ENCODE assay signal across 22 cellular contexts in the genomic region with DNA sequence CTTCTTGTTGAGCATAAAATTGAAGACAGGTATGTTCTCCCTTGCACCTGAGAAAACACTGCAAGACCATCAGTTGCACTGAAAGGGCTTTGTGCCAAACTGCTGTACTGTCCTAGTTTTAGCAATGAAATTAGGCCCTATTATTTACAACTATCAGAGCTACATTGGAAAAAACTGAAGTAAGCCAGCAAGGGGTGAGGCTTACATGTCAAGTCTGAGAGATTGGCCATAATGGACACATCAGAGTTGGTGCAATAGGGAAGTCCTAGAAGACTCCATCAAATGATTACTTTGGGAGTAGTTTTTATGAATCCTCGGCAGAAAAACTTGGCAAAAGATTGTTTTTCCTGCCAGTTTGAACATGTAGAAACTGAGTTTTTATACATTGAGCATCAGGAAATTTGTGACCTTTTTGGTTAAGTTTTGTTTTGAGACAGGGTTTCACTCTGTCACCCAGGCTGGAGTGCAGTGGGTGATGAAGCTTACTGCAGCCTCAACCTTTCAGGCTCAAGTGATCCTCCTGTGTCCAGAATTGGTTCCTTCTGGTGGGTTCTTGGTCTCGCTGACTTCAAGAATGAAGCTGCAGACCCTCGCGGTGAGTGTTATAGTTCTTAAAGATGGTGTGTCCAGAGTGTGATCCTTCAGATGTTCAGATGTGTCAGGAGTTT.
"Had no signal": no experiment of that assay in that cellular context is flagged by ENCODE, and none has a peak within 500 bp of the region (broad histone marks: within the 10 kb centered on the region; RNA-seq: fewer than 3 reads in every experiment).

No MANE protein-coding gene starts in this region.

- H3K27me3 Mint-ChIP-seq: progenitor cell of endocrine pancreas had no signal

- H3K36me3 Mint-ChIP-seq: mesothelial cell of epicardium had no signal

- H3K4me3 Mint-ChIP-seq: immature natural killer cell; mesothelial cell of epicardium; naive thymus-derived CD4-positive, alpha-beta T cell; natural killer cell treated with Interleukin-12 subunit alpha and Interleukin-12 subunit beta and Interleukin-15 and Interleukin-18, amount 100 ng/mL, for 72 hours had no signal

- H3K4me1 Mint-ChIP-seq: immature natural killer cell; mesothelial cell of epicardium; naive thymus-derived CD4-positive, alpha-beta T cell had no signal

- ATAC-seq: heart left ventricle; left colon; left lung; lower lobe of right lung; naive thymus-derived CD4-positive, alpha-beta T cell; natural killer cell treated with Interleukin-12 subunit alpha and Interleukin-12 subunit beta and Interleukin-15 and Interleukin-18, amount 100 ng/mL, for 72 hours; right lobe of liver had no signal

- DNase-seq: heart left ventricle; hypothalamus; immature natural killer cell; kidney; left colon; left lung; lower lobe of right lung; mammary epithelial cell; mesendoderm; naive thymus-derived CD4-positive, alpha-beta T cell; ovary; right lobe of liver; stimulated activated CD4-positive, alpha-beta T cell treated with anti-CD3 and anti-CD28 coated beads, Interleukin-1b, Interleukin-23, amount 100 ng/mL, for 48 hours; stimulated activated CD4-positive, alpha-beta T cell treated with anti-CD3 and anti-CD28 coated beads, Interleukin-2, amount 100 ng/mL, for 48 hours; stimulated activated CD4-positive, alpha-beta T cell treated with anti-CD3 and anti-CD28 coated beads, Interleukin-4, amount 100 ng/mL, for 4 hours; stimulated activated CD8-positive, alpha-beta memory T cell treated with anti-CD3 and anti-CD28 coated beads, Interleukin-4, amount 100 ng/mL, for 48 hours; stimulated activated naive CD4-positive, alpha-beta T cell; tibial artery; upper lobe of left lung had no signal

- H3K27ac Mint-ChIP-seq: immature natural killer cell; mesothelial cell of epicardium; naive thymus-derived CD4-positive, alpha-beta T cell; natural killer cell treated with Interleukin-12 subunit alpha and Interleukin-12 subunit beta and Interleukin-15 and Interleukin-18, amount 100 ng/mL, for 72 hours; progenitor cell of endocrine pancreas had no signal
